8 cellular contexts compared by ENCODE assay signal in the genomic region with DNA sequence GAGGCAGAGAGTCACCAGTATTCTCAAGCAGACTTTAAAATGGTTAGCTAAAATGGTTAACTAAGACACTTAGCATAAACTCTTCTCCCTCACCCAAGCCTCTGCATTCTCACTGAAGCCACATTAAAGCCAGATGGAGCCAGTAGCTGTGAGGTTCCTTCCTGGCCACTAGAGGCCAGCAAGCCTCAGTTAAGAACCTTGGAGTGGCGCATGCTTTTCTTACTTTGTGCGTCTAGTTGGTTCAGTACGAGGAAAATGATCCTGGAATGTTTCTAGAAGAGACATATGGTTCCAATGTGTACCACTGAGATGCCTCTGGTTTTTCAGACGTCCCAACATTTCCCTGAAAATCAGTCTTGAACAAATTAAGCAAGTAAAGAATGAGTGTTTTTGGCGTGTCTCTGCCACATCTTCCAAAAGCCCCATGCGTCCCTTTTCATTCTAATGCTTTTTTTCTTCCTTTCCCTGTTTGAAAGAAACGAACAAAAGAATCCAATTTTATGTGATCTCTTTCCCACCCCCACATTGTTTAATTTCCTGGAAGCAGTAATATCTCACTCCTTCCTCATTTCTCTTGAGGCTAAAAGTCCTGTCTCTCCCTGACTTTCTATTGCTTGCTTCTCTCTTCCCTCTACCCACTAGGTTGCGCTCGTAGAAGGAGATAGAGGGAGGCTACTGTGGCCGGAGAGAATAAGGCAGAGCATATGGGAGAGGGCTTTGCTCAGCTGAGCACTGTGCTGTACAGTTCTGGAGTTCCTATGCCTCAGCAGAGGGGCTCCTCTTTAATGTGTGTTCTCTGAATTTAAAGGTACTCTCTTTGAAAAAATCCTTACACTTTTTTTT.
A peak's percentile ranks its signal among the peaks of the same experiment; 100 is the strongest.
DNase-seq lines count a peak whose midpoint lies in the region; ATAC-seq and TF ChIP-seq lines count a peak whose summit lies in the region.

No MANE protein-coding gene starts in this region.

- intact Hi-C loops in right lobe of liver (cut with DNase I), result no loop called here
- intact Hi-C loops in testis (cut with DNase I; ENCODE audit: low total_unique reads), result no loop called here

- DNase-seq in NCI-H345 (lab: John Stamatoyannopoulos, UW) (peak; percentile 18), NCI-H345 treated with DMSO at 0.1 percent for 48 hours (lab: John Stamatoyannopoulos, UW; ENCODE audit: unreplicated experiment) (no peak), SK-N-SH (peak; percentile 60), coronary artery (ENCODE audit: low spot score) (no peak), right lobe of liver (peak in 1 of 3 donors; percentile 44), testis (peak; percentile 48)

- POLR2A ChIA-PET in SK-N-SH (lab: Yijun Ruan, JAX), result no interaction called here

- H3K9me3 ChIP-seq in HUES6 (ENCODE audit: control insufficient read depth, insufficient read depth, low read depth, low read length), result no peaks in the 10 kb centered on the region
- H3K9me3 ChIP-seq in SK-N-SH, result no peaks in the 10 kb centered on the region
- no peaks in the 10 kb centered on the region for H3K9me3 ChIP-seq in right lobe of liver
- no peaks in the 10 kb centered on the region for H3K9me3 ChIP-seq in testis

- TF ChIP-seq RAD21 in SK-N-SH (IDR thresholded peaks at IDR 0.05; ENCODE audit: low read length), result peak; percentile 69

- H3K36me3 ChIP-seq in HUES6 (ENCODE audit: control insufficient read depth, insufficient read depth, low read length), result no peaks in the 10 kb centered on the region
- H3K36me3 ChIP-seq in SK-N-SH (replicated peaks in 1 of 2; ENCODE audit: control insufficient read depth in 1 of 2, insufficient read depth in 2 of 2, low read length in 1 of 2), result no peaks in the 10 kb centered on the region
- no peaks in the 10 kb centered on the region for H3K36me3 ChIP-seq in right lobe of liver
- H3K36me3 ChIP-seq in testis (ENCODE audit: low read depth, missing control alignments), result no peaks in the 10 kb centered on the region

- peak overlapping the region; percentile 42 for H2AFZ ChIP-seq in SK-N-SH (ENCODE audit: low read depth)

- ATAC-seq in GM21619 (IDR thresholded peaks at IDR 0.05; ENCODE audit: unreplicated experiment), result peak; percentile 94
- peak; percentile 94 to 96 (median 95) for ATAC-seq in right lobe of liver

- WGBS in SK-N-SH (ENCODE audit: low lambda C conversion rate), result 19% methylated on average over 10 of the region's 10 CpGs
- 16% methylated on average over 10 of the region's 10 CpGs for WGBS in right lobe of liver (ENCODE audit: insufficient coverage, low coverage, low lambda C conversion rate, missing lambda C conversion rate)
- 8 to 9% methylated on average over 9 to 10 of the region's 10 CpGs for WGBS in testis, 2 donors

- no peaks in the 10 kb centered on the region for H3F3A ChIP-seq in SK-N-SH (replicated peaks; ENCODE audit: insufficient read depth)

- no peak overlapping the region for H3K9ac ChIP-seq in HUES6 (ENCODE audit: low read length)
- no peak overlapping the region for H3K9ac ChIP-seq in SK-N-SH

- no peaks in the 10 kb centered on the region for H3K79me2 ChIP-seq in SK-N-SH (ENCODE audit: insufficient read depth)

- H3K9me2 ChIP-seq in SK-N-SH, result no peaks in the 10 kb centered on the region

- TF ChIP-seq POLR2A in right lobe of liver (IDR thresholded peaks at IDR 0.05) (no peak), testis (IDR thresholded peaks at IDR 0.05) (no peak)

- H4K20me1 ChIP-seq in SK-N-SH (ENCODE audit: insufficient read depth), result no peaks in the 10 kb centered on the region

- TF ChIP-seq EP300 in SK-N-SH (IDR thresholded peaks at IDR 0.05; ENCODE audit: borderline replicate concordance in 1 of 2, low read depth in 1 of 2, low read length in 1 of 2), result no peak

- peak overlapping the region; percentile 50 for H3K4me3 ChIP-seq in HUES6 (ENCODE audit: low read depth, low read length)
- H3K4me3 ChIP-seq in SK-N-SH (ENCODE audit: low read depth in 2 of 2, low read length in 1 of 2), result no peak overlapping the region; a peak in 1 of 4 replicates
- peak overlapping the region; percentile 50 for H3K4me3 ChIP-seq in coronary artery
- peak overlapping the region in 2 of 3 donors; percentile 9 to 20 for H3K4me3 ChIP-seq in right lobe of liver
- H3K4me3 ChIP-seq in testis, result no peak overlapping the region

- H3K4me2 ChIP-seq in SK-N-SH, result no peak overlapping the region

- H3K4me1 ChIP-seq in HUES6 (ENCODE audit: control insufficient read depth, insufficient read depth, low read length) (peaks cover 10% of the 10 kb centered on the region; the same call in 1 of the 2 replicates), SK-N-SH (ENCODE audit: control insufficient read depth in 1 of 2, insufficient read depth in 2 of 2, low read depth in 1 of 2, low read length in 1 of 2) (no peaks in the 10 kb centered on the region), right lobe of liver (no peaks in the 10 kb centered on the region), testis (no peaks in the 10 kb centered on the region)

- CTCF ChIA-PET in SK-N-SH (lab: Yijun Ruan, JAX), result interaction anchor here (0.6 to 1.8 kb wide), 15 partner anchors 9 to 702 kb away, joined by 3 to 13 read pairs (median 4); no protein-coding TSS in a partner anchor

- H3K27me3 ChIP-seq in HUES6 (ENCODE audit: control insufficient read depth, insufficient read depth, low read length), result peaks cover 13% of the 10 kb centered on the region; the same call in 1 of the 2 replicates
- no peaks in the 10 kb centered on the region; the same call in 1 of the 2 replicates for H3K27me3 ChIP-seq in SK-N-SH (ENCODE audit: insufficient read depth)
- no peaks in the 10 kb centered on the region for H3K27me3 ChIP-seq in right lobe of liver
- no peaks in the 10 kb centered on the region for H3K27me3 ChIP-seq in testis

- TF ChIP-seq CTCF in SK-N-SH (IDR thresholded peaks at IDR 0.05), result peak; percentile 80
- peak; percentile 40 for TF ChIP-seq CTCF in coronary artery (IDR thresholded peaks at IDR 0.05)
- peak; percentile 51 to 85 (median 74) for TF ChIP-seq CTCF in right lobe of liver (IDR thresholded peaks at IDR 0.05)
- peak; percentile 36 to 58 (median 48) for TF ChIP-seq CTCF in testis (IDR thresholded peaks at IDR 0.05)

- no peak overlapping the region for H3K27ac ChIP-seq in HUES6 (ENCODE audit: low read depth, low read length)
- no peak overlapping the region; a peak in 1 of 4 replicates for H3K27ac ChIP-seq in SK-N-SH (ENCODE audit: low read depth in 2 of 2, low read length in 1 of 2)
- H3K27ac ChIP-seq in coronary artery, result no peak overlapping the region
- no peak overlapping the region for H3K27ac ChIP-seq in right lobe of liver
- H3K27ac ChIP-seq in testis, result no peak overlapping the region

TF ChIP-seq in SK-N-SH, 30 proteins besides CTCF, POLR2A, EP300 and RAD21:
- 0 out of 2 replicates have a peak, but pooled peaks have one; percentile 15 for TF ChIP-seq TCF12 (IDR thresholded peaks at IDR 0.05)
- TF ChIP-seq, protein P1, sequence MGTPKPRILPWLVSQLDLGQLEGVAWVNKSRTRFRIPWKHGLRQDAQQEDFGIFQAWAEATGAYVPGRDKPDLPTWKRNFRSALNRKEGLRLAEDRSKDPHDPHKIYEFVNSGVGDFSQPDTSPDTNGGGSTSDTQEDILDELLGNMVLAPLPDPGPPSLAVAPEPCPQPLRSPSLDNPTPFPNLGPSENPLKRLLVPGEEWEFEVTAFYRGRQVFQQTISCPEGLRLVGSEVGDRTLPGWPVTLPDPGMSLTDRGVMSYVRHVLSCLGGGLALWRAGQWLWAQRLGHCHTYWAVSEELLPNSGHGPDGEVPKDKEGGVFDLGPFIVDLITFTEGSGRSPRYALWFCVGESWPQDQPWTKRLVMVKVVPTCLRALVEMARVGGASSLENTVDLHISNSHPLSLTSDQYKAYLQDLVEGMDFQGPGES (IDR thresholded peaks at IDR 0.05; ENCODE audit: low read depth, low read length), result no peak
- TF ChIP-seq MXI1 (IDR thresholded peaks at IDR 0.05; ENCODE audit: low read depth, low read length), result 0 out of 2 replicates have a peak, but pooled peaks have one; percentile 28
- TF ChIP-seq SMC3 (IDR thresholded peaks at IDR 0.05; ENCODE audit: low read depth, low read length), result peak; percentile 47
- no peak for TF ChIP-seq NRF1 (IDR thresholded peaks at IDR 0.05; ENCODE audit: low read depth, low read length)
- no peak for TF ChIP-seq TEAD4 (IDR thresholded peaks at IDR 0.05; ENCODE audit: borderline replicate concordance, insufficient read depth)
- peak; percentile 70 for TF ChIP-seq MAX (IDR thresholded peaks at IDR 0.05; ENCODE audit: low read depth)

Comparison
In these comparisons a context has a peak if more than half of its experiments do, and no peak if none do; other contexts are left out.
1. DNase-seq: peak in NCI-H345 (single experiment), SK-N-SH (single experiment) and testis (single experiment); none in NCI-H345 treated with DMSO at 0.1 percent for 48 hours (single experiment) and coronary artery (single experiment).
2. H3K4me3 ChIP-seq: peak in HUES6 (single experiment), coronary artery (single experiment) and right lobe of liver (2 of 3); none in SK-N-SH (0 of 2) and testis (0 of 2).
3. Peak in every context shown above with its lines, with median percentiles within 50 percentile points of each other: CTCF ChIP-seq.